In the genomic region with DNA sequence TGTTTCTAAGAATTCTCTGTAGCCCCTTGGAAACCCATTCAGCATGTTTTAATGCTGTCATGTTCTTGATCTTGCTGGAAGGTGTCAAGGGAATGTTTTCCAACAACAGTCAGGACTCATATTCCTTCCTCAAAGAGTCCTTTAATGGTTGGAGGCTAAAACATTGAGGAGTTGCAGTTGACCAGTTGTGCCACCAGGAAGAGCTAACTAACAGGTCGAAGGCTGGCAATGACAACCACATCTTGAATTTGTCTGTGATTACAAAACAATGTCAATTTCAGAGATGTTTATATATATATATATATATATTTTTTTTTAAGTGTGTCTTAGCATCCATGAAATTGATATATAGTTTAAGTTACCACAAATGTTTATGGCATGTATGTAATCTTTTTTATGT, we compare ENCODE assay signal across 1 cellular context.
TF ChIP-seq lines count a peak whose summit lies in the region.

No MANE protein-coding gene starts in this region.

TF ChIP-seq in SK-N-SH treated with all-trans-retinoic acid at 6 μM for 48 hours, 23 proteins besides CTCF, POLR2A, EP300 and RAD21 (continued from another document):
- no peak for TF ChIP-seq CREB5 (CRISPR knock-in tag; IDR thresholded peaks at IDR 0.05; ENCODE audit: low read depth)
- no peak for TF ChIP-seq RARB (CRISPR knock-in tag; IDR thresholded peaks at IDR 0.05)
- TF ChIP-seq ESRRG (CRISPR knock-in tag; IDR thresholded peaks at IDR 0.05), result no peak
- TF ChIP-seq CSDC2 (CRISPR knock-in tag; IDR thresholded peaks at IDR 0.05), result no peak
- TF ChIP-seq, protein P1, sequence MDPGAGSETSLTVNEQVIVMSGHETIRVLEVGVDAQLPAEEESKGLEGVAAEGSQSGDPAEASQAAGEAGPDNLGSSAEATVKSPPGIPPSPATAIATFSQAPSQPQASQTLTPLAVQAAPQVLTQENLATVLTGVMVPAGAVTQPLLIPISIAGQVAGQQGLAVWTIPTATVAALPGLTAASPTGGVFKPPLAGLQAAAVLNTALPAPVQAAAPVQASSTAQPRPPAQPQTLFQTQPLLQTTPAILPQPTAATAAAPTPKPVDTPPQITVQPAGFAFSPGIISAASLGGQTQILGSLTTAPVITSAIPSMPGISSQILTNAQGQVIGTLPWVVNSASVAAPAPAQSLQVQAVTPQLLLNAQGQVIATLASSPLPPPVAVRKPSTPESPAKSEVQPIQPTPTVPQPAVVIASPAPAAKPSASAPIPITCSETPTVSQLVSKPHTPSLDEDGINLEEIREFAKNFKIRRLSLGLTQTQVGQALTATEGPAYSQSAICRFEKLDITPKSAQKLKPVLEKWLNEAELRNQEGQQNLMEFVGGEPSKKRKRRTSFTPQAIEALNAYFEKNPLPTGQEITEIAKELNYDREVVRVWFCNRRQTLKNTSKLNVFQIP (CRISPR knock-in tag; IDR thresholded peaks at IDR 0.05; ENCODE audit: borderline replicate concordance, low read depth), result no peak
- TF ChIP-seq ZNF70 (CRISPR knock-in tag; IDR thresholded peaks at IDR 0.05), result no peak
- TF ChIP-seq BACH2 (CRISPR knock-in tag; IDR thresholded peaks at IDR 0.05; ENCODE audit: borderline replicate concordance), result no peak
- TF ChIP-seq ZNF8 (CRISPR knock-in tag; IDR thresholded peaks at IDR 0.05), result no peak
